ENCODE assay signal across 8 cellular contexts in genomic region chr1:50333595-50333974, GRCh38.
A peak's percentile ranks its signal among the peaks of the same experiment; 100 is the strongest.
DNase-seq lines count a peak whose midpoint lies in the region; FAIRE-seq and TF ChIP-seq lines count a peak whose summit lies in the region.

No MANE protein-coding gene starts in this region.

- H3K27ac Mint-ChIP-seq in nephron progenitor cell: no peak overlapping the region

- H3K36me3 ChIP-seq in HEK293 (ENCODE audit: control insufficient read depth in 2 of 2, insufficient read depth in 1 of 2, low read length in 2 of 2) (no peaks in the 10 kb centered on the region), thymus (ENCODE audit: control insufficient read depth, insufficient read depth) (no peaks in the 10 kb centered on the region)

- H3K9me3 ChIP-seq in HEK293 (ENCODE audit: control insufficient read depth, insufficient read depth, low read depth, low read length) (no peaks in the 10 kb centered on the region), thymus (ENCODE audit: control insufficient read depth) (no peaks in the 10 kb centered on the region)

- peaks cover 65% of the 10 kb centered on the region for H3K27me3 Mint-ChIP-seq in nephron progenitor cell (ENCODE audit: low read depth, poor library complexity)

- no peaks in the 10 kb centered on the region for H3K36me3 Mint-ChIP-seq in nephron progenitor cell (ENCODE audit: low read depth)

- H3K4me3 Mint-ChIP-seq in nephron progenitor cell: peak overlapping the region; percentile 49

- DNase-seq in GM12891 (ENCODE audit: insufficient read length, low spot score): peak; percentile 79
- DNase-seq in NB4 (ENCODE audit: low read depth): peak; percentile 53
- DNase-seq in activated T-cell treated with anti-CD3 and anti-CD28 coated beads for 48 hours (ENCODE audit: low read depth): peak; percentile 67
- peak; percentile 10 for DNase-seq in fibroblast of gingiva (ENCODE audit: low read depth)
- DNase-seq in nephron progenitor cell: peak; percentile 77
- no peak for DNase-seq in epidermal melanocyte (ENCODE audit: insufficient read length, low spot score)

- CTCF ChIA-PET in HEK293 (lab: Yijun Ruan, JAX): interaction anchor here (0.5 to 5.2 kb wide), 40 partner anchors 9 to 1829 kb away, joined by 3 to 36 read pairs (median 4); no protein-coding TSS in a partner anchor

- H3K9me3 Mint-ChIP-seq in nephron progenitor cell: peaks cover under 1% of the 10 kb centered on the region

- H3K4me1 Mint-ChIP-seq in nephron progenitor cell: no peaks in the 10 kb centered on the region

- 5% methylated on average over 37 of the region's 37 CpGs for WGBS in thymus

- no peak for FAIRE-seq in GM12891 (lab: Jason Lieb, UNC)

- POLR2A ChIA-PET in HEK293 (lab: Yijun Ruan, JAX): no interaction called here

- H3K4me1 ChIP-seq in HEK293 (ENCODE audit: control insufficient read depth, insufficient read depth, low read length): no peaks in the 10 kb centered on the region
- peaks cover 6% of the 10 kb centered on the region for H3K4me1 ChIP-seq in thymus (ENCODE audit: control insufficient read depth, insufficient read depth, low read length)

- peaks cover 8% of the 10 kb centered on the region for H3K27me3 ChIP-seq in thymus (ENCODE audit: control insufficient read depth, insufficient read depth)

- no peak for TF ChIP-seq POLR2A in GM12891 (IDR thresholded peaks at IDR 0.05; ENCODE audit: low read depth, low read length)
- no peak for TF ChIP-seq POLR2A in NB4 (IDR thresholded peaks at IDR 0.05; ENCODE audit: extremely low read depth, insufficient read length)

- H3K4me3 ChIP-seq in HEK293 (ENCODE audit: low read depth, low read length): peak overlapping the region; percentile 44
- H3K4me3 ChIP-seq in NB4 (ENCODE audit: low read depth, low read length): no peak overlapping the region
- H3K4me3 ChIP-seq in thymus (ENCODE audit: low read length): peak overlapping the region; percentile 31

- H3K27ac ChIP-seq in HEK293 (ENCODE audit: extremely low read depth, low read depth, low read length) (no peak overlapping the region), thymus (ENCODE audit: low read depth) (no peak overlapping the region)

- TF ChIP-seq CTCF in HEK293 (tag by site-specific recombination; IDR thresholded peaks at IDR 0.05) (no peak), NB4 (IDR thresholded peaks at IDR 0.05; ENCODE audit: low read depth, low read length) (peak; percentile 37), nephron progenitor cell (IDR thresholded peaks at IDR 0.05) (peak; percentile 52)

TF ChIP-seq in GM12891, 5 proteins besides CTCF, POLR2A, EP300 and RAD21:
- TF ChIP-seq POU2F2 (IDR thresholded peaks at IDR 0.05; ENCODE audit: low read depth, low read length) (no peak), POLR2AphosphoS5 (IDR thresholded peaks at IDR 0.05; ENCODE audit: low read depth, low read length) (no peak), TAF1 (IDR thresholded peaks at IDR 0.05; ENCODE audit: low read depth, low read length) (no peak)

TF ChIP-seq in HEK293, 187 proteins besides CTCF, POLR2A, EP300 and RAD21:
- peak; percentile 77 for TF ChIP-seq ZNF610 (tag by site-specific recombination; IDR thresholded peaks at IDR 0.05; ENCODE audit: borderline replicate concordance)
- TF ChIP-seq EGR2 (tag by site-specific recombination; IDR thresholded peaks at IDR 0.05; ENCODE audit: low read depth): no peak
- TF ChIP-seq PBX3 (CRISPR knock-in tag; IDR thresholded peaks at IDR 0.05): no peak
- no peak for TF ChIP-seq ZNF274 (IDR thresholded peaks at IDR 0.05; ENCODE audit: low read length)
- no peak for TF ChIP-seq ZNF274 (tag by site-specific recombination; IDR thresholded peaks at IDR 0.05; ENCODE audit: borderline replicate concordance)
- peak; percentile 44 for TF ChIP-seq ZXDB (tag by site-specific recombination; IDR thresholded peaks at IDR 0.05)
- TF ChIP-seq ZSCAN5A (tag by site-specific recombination; IDR thresholded peaks at IDR 0.05): no peak
- no peak for TF ChIP-seq ZNF23 (tag by site-specific recombination; IDR thresholded peaks at IDR 0.05; ENCODE audit: borderline replicate concordance)
- TF ChIP-seq SP3 (tag by site-specific recombination; IDR thresholded peaks at IDR 0.05): no peak
- peak; percentile 5; the same call in 1 of the 2 replicates for TF ChIP-seq GLIS1 (tag by site-specific recombination; IDR thresholded peaks at IDR 0.05)
- TF ChIP-seq ZNF335 (tag by site-specific recombination; conservative IDR thresholded peaks at IDR 0.05): no peak; the same call in 1 of the 2 replicates
- TF ChIP-seq ZNF560 (tag by site-specific recombination; IDR thresholded peaks at IDR 0.05; ENCODE audit: borderline replicate concordance): peak; percentile 96
- no peak for TF ChIP-seq ZIC2 (tag by site-specific recombination; IDR thresholded peaks at IDR 0.05)
- TF ChIP-seq YY1 (tag by site-specific recombination; IDR thresholded peaks at IDR 0.05): no peak
TF ChIP-seq in HEK293: peak in this region for 4.
